18 cellular contexts compared by ENCODE assay signal in the genomic region with DNA sequence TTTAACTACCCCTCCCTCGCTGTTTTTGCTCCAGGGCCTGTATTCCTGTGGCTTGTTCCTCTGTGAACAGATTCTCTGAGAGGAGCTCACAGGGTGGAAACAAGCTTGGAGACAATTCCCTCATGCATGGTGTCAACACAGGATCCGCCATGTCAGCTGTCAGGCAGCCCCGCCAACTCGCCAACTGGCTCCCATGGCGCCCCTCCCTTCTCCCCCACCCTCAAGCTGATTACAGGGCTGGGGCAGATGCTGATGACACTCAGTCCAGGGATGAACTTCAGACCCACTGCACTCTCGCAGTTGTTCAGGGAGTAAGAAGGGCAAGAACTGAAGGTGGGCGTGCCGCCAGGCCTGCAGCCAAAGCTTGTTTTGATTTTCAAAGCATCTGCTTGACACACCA.
"Had no signal": no experiment of that assay in that cellular context is flagged by ENCODE, and none has a peak within 500 bp of the region (broad histone marks: within the 10 kb centered on the region; RNA-seq: fewer than 3 reads in every experiment).

No MANE protein-coding gene starts in this region.

- H3K9me3 ChIP-seq: stomach had no signal

- H3K27me3 ChIP-seq: stomach had no signal

- DNase-seq: activated CD4-positive, alpha-beta T cell treated with anti-CD3 and anti-CD28 coated beads, Interleukin-2, amount 10 ng/mL, durations not matched to agents 24 days and 14 days; activated CD8-positive, alpha-beta T cell treated with anti-CD3 and anti-CD28 coated beads for 36 hours; activated naive CD4-positive, alpha-beta T cell treated with Interleukin-2 at 50 U/mL for 16 hours; activated naive CD8-positive, alpha-beta T cell treated with anti-CD3 and anti-CD28 coated beads, Interleukin-2, amount 10 ng/mL, durations not matched to agents 7 days and 5 days; activated T-cell treated with anti-CD3 and anti-CD28 coated beads, Interleukin-2, amount 50 U/mL, for 1 hour; central memory CD4-positive, alpha-beta T cell; dorsolateral prefrontal cortex; hippocampal formation; mammary epithelial cell; midbrain; naive B cell; stimulated activated CD4-positive, alpha-beta T cell treated with anti-CD3 and anti-CD28 coated beads, Interleukin-4, amount 100 ng/mL, for 24 hours; stomach; T-helper 1 cell; T-helper 9 cell had no signal

- H3K36me3 ChIP-seq: stomach had no signal

- FAIRE-seq: colon, islet of Langerhans had no signal

- ATAC-seq: activated CD8-positive, alpha-beta T cell treated with anti-CD3 and anti-CD28 coated beads for 36 hours; stimulated activated effector memory CD8-positive, alpha-beta T cell treated with anti-CD3 and anti-CD28 coated beads, Interleukin-12 subunit alpha, Interleukin-12 subunit beta, amount 100 ng/mL, for 72 hours had no signal

- H3K27ac ChIP-seq: dorsolateral prefrontal cortex, stomach had no signal

- H3K4me1 ChIP-seq: stomach had no signal

- H3K4me3 ChIP-seq: dorsolateral prefrontal cortex, stomach had no signal
